Comparison of ENCODE assay signal across 15 cellular contexts in genomic region chr14:55221968-55222367, GRCh38. TPM values are rescaled to one million over a fixed set of nuclear protein-coding genes. Genes with fewer than 3 reads are reported as not detected.
DNase-seq lines count a peak whose midpoint lies in the region; ATAC-seq, FAIRE-seq and TF ChIP-seq lines count a peak whose summit lies in the region.
"Had no signal": no experiment of that assay in that cellular context is flagged by ENCODE, and none has a peak within 500 bp of the region (broad histone marks: within the 10 kb centered on the region; RNA-seq: fewer than 3 reads in every experiment).

No MANE protein-coding gene starts in this region.

- no peak overlapping the region for H3K4me3 ChIP-seq in adrenal gland
- H3K4me3 ChIP-seq: BLaER1 treated with 17β-estradiol and CSF1 and Interleukin-3, amounts not matched to agents 10 nM and 100 nM; GM23248 had no signal

- no peak overlapping the region for H3K27ac ChIP-seq in RWPE1
- peak overlapping the region; percentile 60 for H3K27ac ChIP-seq in epithelial cell of prostate
- no peak overlapping the region for H3K27ac ChIP-seq in adrenal gland
- H3K27ac ChIP-seq: GM23248 had no signal

- CTCF ChIA-PET in RWPE1 (lab: Yijun Ruan, JAX), result no interaction called here

- POLR2A ChIA-PET in RWPE1 (lab: Yijun Ruan, JAX; ENCODE audit: low non-redundant PET), result no interaction called here

- ATAC-seq in SK-N-SH treated with all-trans-retinoic acid at 6 μM for 48 hours, result no peak

- no peaks in the 10 kb centered on the region for H3K27me3 ChIP-seq in adrenal gland
- H3K27me3 ChIP-seq: BLaER1 treated with 17β-estradiol and CSF1 and Interleukin-3, amounts not matched to agents 10 nM and 100 nM had no signal

- no peak for TF ChIP-seq POLR2A in GM12891 (IDR thresholded peaks at IDR 0.05; ENCODE audit: low read depth, low read length)
- no peak for TF ChIP-seq POLR2A in adrenal gland (IDR thresholded peaks at IDR 0.05)

- DNase-seq in GM12891 (ENCODE audit: insufficient read length, low spot score), result no peak
- peak; percentile 5 for DNase-seq in RWPE1 (ENCODE audit: low spot score)
- peak; percentile 43 for DNase-seq in epithelial cell of prostate (ENCODE audit: low read depth, low spot score)
- peak; percentile 61 for DNase-seq in kidney tubule cell (ENCODE audit: low spot score)
- no peak for DNase-seq in GOT3 (lab: John Stamatoyannopoulos, UW)
- no peak for DNase-seq in stimulated activated CD4-positive, alpha-beta T cell treated with anti-CD3 and anti-CD28 coated beads, Interleukin-4, amount 100 ng/mL, for 24 hours
- DNase-seq in adrenal gland, result no peak
- DNase-seq: 8988T; CD4-positive, CD25-positive, alpha-beta regulatory T cell; DMS53; GF-D8; GM23248; H7 had no signal

- no peaks in the 10 kb centered on the region for H3K36me3 ChIP-seq in adrenal gland (replicated peaks in 1 of 2)
- H3K36me3 ChIP-seq: BLaER1 treated with 17β-estradiol and CSF1 and Interleukin-3, amounts not matched to agents 10 nM and 100 nM had no signal

- intact Hi-C loops in adrenal gland (cut with DNase I), result no loop called here

- peak; percentile 76 for FAIRE-seq in GM12891 (lab: Jason Lieb, UNC)

- H3K4me1 ChIP-seq in adrenal gland (replicated peaks in 1 of 2), result no peaks in the 10 kb centered on the region

- TF ChIP-seq CTCF in RWPE1 (conservative IDR thresholded peaks at IDR 0.05; ENCODE audit: low read depth) (no peak), adrenal gland (IDR thresholded peaks at IDR 0.05) (no peak)

- H3K9me3 ChIP-seq in adrenal gland (replicated peaks in 1 of 3), result peaks cover 0 to 7% (median 5%) of the 10 kb centered on the region in 3 donors

TF ChIP-seq in GM12891, 5 proteins besides CTCF, POLR2A, EP300 and RAD21:
- TF ChIP-seq POLR2AphosphoS5 (IDR thresholded peaks at IDR 0.05; ENCODE audit: low read depth, low read length) (no peak), TAF1 (IDR thresholded peaks at IDR 0.05; ENCODE audit: low read depth, low read length) (no peak), POU2F2 (IDR thresholded peaks at IDR 0.05; ENCODE audit: low read depth, low read length) (no peak), SPI1 (IDR thresholded peaks at IDR 0.05; ENCODE audit: low read depth, low read length) (no peak), PAX5 (IDR thresholded peaks at IDR 0.05; ENCODE audit: insufficient read depth, low read length, severe bottlenecking) (no peak)
TF ChIP-seq in GM12891: peak in this region for 0.

TF ChIP-seq in SK-N-SH treated with all-trans-retinoic acid at 6 μM for 48 hours, 23 proteins besides CTCF, POLR2A, EP300 and RAD21:
- TF ChIP-seq ZFP30 (CRISPR knock-in tag; IDR thresholded peaks at IDR 0.05) (no peak), PPARA (CRISPR knock-in tag; IDR thresholded peaks at IDR 0.05; ENCODE audit: borderline replicate concordance) (no peak), GLIS3 (CRISPR knock-in tag; IDR thresholded peaks at IDR 0.05) (no peak), ZFP3 (CRISPR knock-in tag; IDR thresholded peaks at IDR 0.05) (no peak), ZNF565 (CRISPR knock-in tag; conservative IDR thresholded peaks at IDR 0.05; ENCODE audit: low read depth) (no peak), CSRNP3 (CRISPR knock-in tag; IDR thresholded peaks at IDR 0.05) (no peak), POU6F1 (CRISPR knock-in tag; IDR thresholded peaks at IDR 0.05; ENCODE audit: borderline replicate concordance, low read depth) (no peak), ZC3H10 (CRISPR knock-in tag; IDR thresholded peaks at IDR 0.05) (no peak), ARNTL (CRISPR knock-in tag; IDR thresholded peaks at IDR 0.05; ENCODE audit: borderline replicate concordance, low read depth) (no peak), SNAI2 (CRISPR knock-in tag; IDR thresholded peaks at IDR 0.05) (no peak), ZNF70 (CRISPR knock-in tag; IDR thresholded peaks at IDR 0.05) (no peak), TCF4 (CRISPR knock-in tag; IDR thresholded peaks at IDR 0.05; ENCODE audit: borderline replicate concordance) (no peak), TOX (CRISPR knock-in tag; IDR thresholded peaks at IDR 0.05; ENCODE audit: borderline replicate concordance) (no peak), CSDC2 (CRISPR knock-in tag; IDR thresholded peaks at IDR 0.05) (no peak), ISL1 (CRISPR knock-in tag; IDR thresholded peaks at IDR 0.05) (no peak), ZNF8 (CRISPR knock-in tag; IDR thresholded peaks at IDR 0.05) (no peak)

RNA-seq across cellular contexts. Expression of gene DLGAP5, which starts 30.6 kb away (rescaled TPM):
- polyA plus RNA-seq in GM12891 (2012; ENCODE audit: low read depth, missing spikeins), result 26.9 TPM
- total RNA-seq in adrenal gland, result 1 to 10 TPM in 3 of 8 donors, under 1 TPM in 4, not detected in 1; 0.35 to 1.6 (median 0.84) TPM
- 1 to 10 TPM in 1 of 3 donors, under 1 TPM in 1, not detected in 1; 0.03 to 1.5 TPM for polyA plus RNA-seq in adrenal gland

RNA-seq across cellular contexts. Expression of gene FBXO34, which starts 49.3 kb away (rescaled TPM):
- polyA plus RNA-seq in GM12891 (2012; ENCODE audit: low read depth, missing spikeins), result 8.2 TPM
- total RNA-seq in adrenal gland, result 10 to 100 TPM; 12.7 to 31.0 (median 20.5) TPM
- polyA plus RNA-seq in adrenal gland, result 10 to 100 TPM in 1 of 3 donors, 1 to 10 TPM in 2; 5.9 to 16.3 (median 6.6) TPM

Comparison
In these comparisons a context has a peak if more than half of its experiments do, and no peak if none do; other contexts are left out.
1. DNase-seq: peak in RWPE1 (single experiment), epithelial cell of prostate (single experiment) and kidney tubule cell (single experiment); none in GM12891 (single experiment), GOT3 (single experiment), stimulated activated CD4-positive, alpha-beta T cell treated with anti-CD3 and anti-CD28 coated beads, Interleukin-4, amount 100 ng/mL, for 24 hours (single experiment) and adrenal gland (0 of 7).